ENCODE assay signal across 2 cellular contexts in the genomic region with DNA sequence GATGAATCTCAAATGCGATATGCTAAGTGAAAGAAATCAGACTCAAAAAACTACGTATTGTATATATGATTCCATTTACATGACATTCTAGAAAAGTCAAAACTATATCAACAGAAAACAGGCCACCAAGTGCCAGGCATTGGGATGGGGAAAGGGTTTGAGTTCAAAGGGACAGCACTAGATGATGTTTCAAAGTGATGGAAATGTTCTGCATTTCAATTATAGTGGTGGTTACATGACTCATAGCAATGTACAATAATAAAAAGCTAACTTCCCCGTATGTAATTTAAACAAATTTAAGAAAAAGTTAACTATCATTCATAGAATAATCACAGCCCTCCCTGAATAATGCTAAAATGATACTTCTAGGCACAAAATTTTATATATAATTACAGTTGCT.
A peak's percentile ranks its signal among the peaks of the same experiment; 100 is the strongest.
TF ChIP-seq lines count a peak whose summit lies in the region.

No MANE protein-coding gene starts in this region.

TF ChIP-seq in HepG2, 621 proteins besides CTCF, POLR2A, EP300 and RAD21:
- TF ChIP-seq YEATS2 (CRISPR knock-in tag; IDR thresholded peaks at IDR 0.05; ENCODE audit: borderline replicate concordance) (no peak), PAWR (CRISPR knock-in tag; IDR thresholded peaks at IDR 0.05; ENCODE audit: borderline replicate concordance) (no peak), ZSCAN22 (CRISPR knock-in tag; IDR thresholded peaks at IDR 0.05) (no peak), ZNF317 (CRISPR knock-in tag; IDR thresholded peaks at IDR 0.05) (no peak), TCF12 (IDR thresholded peaks at IDR 0.05) (0 out of 2 replicates have a peak, but pooled peaks have one; percentile 26), TCF12 (CRISPR knock-in tag; IDR thresholded peaks at IDR 0.05) (no peak), NR2F6 (IDR thresholded peaks at IDR 0.05) (no peak), NR2F6 (CRISPR knock-in tag; IDR thresholded peaks at IDR 0.05) (no peak), MTA1 (CRISPR knock-in tag; IDR thresholded peaks at IDR 0.05; ENCODE audit: borderline replicate concordance) (no peak), NRL (CRISPR knock-in tag; IDR thresholded peaks at IDR 0.05; ENCODE audit: borderline replicate concordance) (no peak), NKX3-1 (CRISPR knock-in tag; IDR thresholded peaks at IDR 0.05) (no peak), BCL6 (CRISPR knock-in tag; IDR thresholded peaks at IDR 0.05) (no peak), RBFOX2 (IDR thresholded peaks at IDR 0.05; ENCODE audit: low read depth, low read length) (0 out of 2 replicates have a peak, but pooled peaks have one; percentile 24), ZNF773 (CRISPR knock-in tag; IDR thresholded peaks at IDR 0.05; ENCODE audit: borderline replicate concordance) (no peak)

TF ChIP-seq in endothelial cell of umbilical vein, 7 proteins besides CTCF, POLR2A, EP300 and RAD21:
- no peak for TF ChIP-seq GATA2 (IDR thresholded peaks at IDR 0.05; ENCODE audit: insufficient read depth, insufficient read length, low read depth, low read length)
- peak; percentile 27 for TF ChIP-seq FOS (IDR thresholded peaks at IDR 0.05; ENCODE audit: borderline replicate concordance, insufficient read depth, low read length)
- no peak for TF ChIP-seq JUN (IDR thresholded peaks at IDR 0.05; ENCODE audit: borderline replicate concordance, insufficient read depth, insufficient read length, low read depth)
